18 cellular contexts compared by ENCODE assay signal in the genomic region with DNA sequence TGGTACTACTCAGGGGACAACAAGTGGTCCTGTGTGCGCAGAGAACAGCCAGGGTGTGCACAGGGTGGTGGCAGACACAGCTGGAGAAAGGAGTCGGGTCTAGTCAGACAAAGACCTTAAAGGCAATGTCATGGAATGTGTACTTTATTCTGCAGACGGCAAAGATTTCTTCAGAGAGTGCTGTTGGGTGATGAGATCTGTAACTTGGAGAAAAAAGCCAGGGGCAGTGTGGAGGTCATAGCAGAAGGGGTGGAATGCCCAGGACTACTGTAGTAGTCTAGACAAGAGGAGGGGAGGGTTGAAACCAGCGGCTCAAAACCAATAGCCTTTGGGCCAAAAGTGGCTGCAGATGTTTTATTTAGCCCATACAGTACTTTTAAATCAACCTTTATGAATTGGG.
DNase-seq lines count a peak whose midpoint lies in the region; ATAC-seq and TF ChIP-seq lines count a peak whose summit lies in the region.
"Had no signal": no experiment of that assay in that cellular context is flagged by ENCODE, and none has a peak within 500 bp of the region (broad histone marks: within the 10 kb centered on the region; RNA-seq: fewer than 3 reads in every experiment).

No MANE protein-coding gene starts in this region.

- no peaks in the 10 kb centered on the region for H3K27me3 Mint-ChIP-seq in nephron (ENCODE audit: low read depth)

- TF ChIP-seq POLR2A in esophagus muscularis mucosa (IDR thresholded peaks at IDR 0.05; ENCODE audit: low read depth) (no peak), transverse colon (IDR thresholded peaks at IDR 0.05) (no peak)

- DNase-seq in ascending aorta (ENCODE audit: low spot score in 2 of 2) (no peak), esophagus muscularis mucosa (ENCODE audit: extremely low spot score) (no peak), transverse colon (no peak), Karpas-422 (no peak), foreskin melanocyte (no peak)
- DNase-seq: activated CD4-positive, alpha-beta T cell treated with anti-CD3 and anti-CD28 coated beads, Interleukin-2, amount 50 U/mL, for 4 hours; activated naive CD4-positive, alpha-beta T cell treated with Interleukin-2 at 50 U/mL for 16 hours; activated T-cell treated with anti-CD3 and anti-CD28 coated beads for 4 hours; brain microvascular endothelial cell; HFFc6; hippocampal formation; kidney glomerular epithelial cell; NCI-H1694; NCI-H446 had no signal

- H3K27ac ChIP-seq in ascending aorta (peak overlapping the region; percentile 85 to 90), esophagus muscularis mucosa (replicated peaks in 1 of 4) (peak overlapping the region; percentile 83 to 88 (median 86)), transverse colon (peak overlapping the region; percentile 74 to 84 (median 84)), Karpas-422 (ENCODE audit: low read length) (no peak overlapping the region)
- H3K27ac ChIP-seq: brain microvascular endothelial cell, RWPE1 had no signal

- H3K4me3 Mint-ChIP-seq in nephron: peak overlapping the region; percentile 3 to 38 (median 10)
- H3K4me3 Mint-ChIP-seq: HFFc6 had no signal

- no peak for TF ChIP-seq EP300 in esophagus muscularis mucosa (IDR thresholded peaks at IDR 0.05)
- TF ChIP-seq EP300 in transverse colon (IDR thresholded peaks at IDR 0.05; ENCODE audit: low read depth): no peak

- H3K4me1 Mint-ChIP-seq in nephron: peaks cover 87% of the 10 kb centered on the region

- no peaks in the 10 kb centered on the region for H3K9me3 ChIP-seq in ascending aorta
- no peaks in the 10 kb centered on the region for H3K9me3 ChIP-seq in esophagus muscularis mucosa
- no peaks in the 10 kb centered on the region for H3K9me3 ChIP-seq in transverse colon
- no peaks in the 10 kb centered on the region for H3K9me3 ChIP-seq in Karpas-422 (ENCODE audit: low read length)

- TF ChIP-seq CTCF in ascending aorta (IDR thresholded peaks at IDR 0.05): no peak
- no peak for TF ChIP-seq CTCF in esophagus muscularis mucosa (IDR thresholded peaks at IDR 0.05)
- no peak for TF ChIP-seq CTCF in nephron (IDR thresholded peaks at IDR 0.05; ENCODE audit: unreplicated experiment in 3 of 3)
- no peak for TF ChIP-seq CTCF in transverse colon (IDR thresholded peaks at IDR 0.05)

- no peak for ATAC-seq in HG02938 (IDR thresholded peaks at IDR 0.05; ENCODE audit: unreplicated experiment)

- no peaks in the 10 kb centered on the region for H3K79me2 ChIP-seq in Karpas-422 (ENCODE audit: low read length)

- peak overlapping the region; percentile 98 to 99 (median 99) for H3K27ac Mint-ChIP-seq in nephron
- H3K27ac Mint-ChIP-seq: HFFc6 had no signal

- H3K9ac ChIP-seq in Karpas-422 (ENCODE audit: low read length): no peak overlapping the region
- H3K9ac ChIP-seq: parathyroid adenoma had no signal

- H3K36me3 ChIP-seq in ascending aorta (no peaks in the 10 kb centered on the region), esophagus muscularis mucosa (no peaks in the 10 kb centered on the region), transverse colon (no peaks in the 10 kb centered on the region), Karpas-422 (ENCODE audit: insufficient read depth, low read length) (no peaks in the 10 kb centered on the region)
- H3K36me3 ChIP-seq: brain microvascular endothelial cell had no signal

- in situ Hi-C loops in transverse colon (cut with MboI; ENCODE audit: low pct_ligation_motif_present in 1 of 4, low pct_unique_long_range_greater_than_20kb in 1 of 4, low sequenced_read_pairs in 3 of 4): no loop called here

- H3K4me1 ChIP-seq in ascending aorta: peaks cover 24 to 70% of the 10 kb centered on the region in 2 donors
- peaks cover 87 to 93% (median 91%) of the 10 kb centered on the region in 4 donors for H3K4me1 ChIP-seq in esophagus muscularis mucosa
- H3K4me1 ChIP-seq in transverse colon: peaks cover 35 to 71% (median 56%) of the 10 kb centered on the region in 4 donors
- H3K4me1 ChIP-seq in Karpas-422 (ENCODE audit: low read length): no peaks in the 10 kb centered on the region

- no peak overlapping the region for H3K4me2 ChIP-seq in Karpas-422 (ENCODE audit: low read depth, low read length, poor library complexity, severe bottlenecking)

- H3K9me3 Mint-ChIP-seq in nephron: no peaks in the 10 kb centered on the region
- H3K9me3 Mint-ChIP-seq: HFFc6 had no signal

- H3K9me2 ChIP-seq in Karpas-422 (replicated peaks; ENCODE audit: insufficient read depth, low read length): no peaks in the 10 kb centered on the region

- no peak overlapping the region for H2AFZ ChIP-seq in Karpas-422 (ENCODE audit: low read length)
- H2AFZ ChIP-seq: parathyroid adenoma had no signal

- H3K27me3 ChIP-seq in ascending aorta (no peaks in the 10 kb centered on the region), esophagus muscularis mucosa (no peaks in the 10 kb centered on the region), transverse colon (no peaks in the 10 kb centered on the region), Karpas-422 (ENCODE audit: low read length) (no peaks in the 10 kb centered on the region)
- H3K27me3 ChIP-seq: brain microvascular endothelial cell had no signal

- no peaks in the 10 kb centered on the region for H3K36me3 Mint-ChIP-seq in nephron (ENCODE audit: low read depth)

- H4K20me1 ChIP-seq in Karpas-422 (ENCODE audit: insufficient read depth, low read depth, low read length): no peaks in the 10 kb centered on the region

- intact Hi-C loops in ascending aorta (cut with DNase I) (no loop called here), esophagus muscularis mucosa (cut with DNase I) (no loop called here), transverse colon (cut with DNase I; ENCODE audit: low total_unique reads) (loop anchor here (10.0 kb wide), 2 partner anchors 57 to 123 kb away; a partner anchor contains a TSS)

- H3K4me3 ChIP-seq in ascending aorta (no peak overlapping the region), esophagus muscularis mucosa (no peak overlapping the region), transverse colon (no peak overlapping the region), Karpas-422 (ENCODE audit: low read length) (no peak overlapping the region)

- WGBS in esophagus muscularis mucosa: 56% methylated on average over 4 of the region's 4 CpGs
- 50 to 91% methylated on average over 2 to 4 of the region's 4 CpGs for WGBS in transverse colon (ENCODE audit: low coverage in 1 of 2), 2 donors
